In the genomic region with DNA sequence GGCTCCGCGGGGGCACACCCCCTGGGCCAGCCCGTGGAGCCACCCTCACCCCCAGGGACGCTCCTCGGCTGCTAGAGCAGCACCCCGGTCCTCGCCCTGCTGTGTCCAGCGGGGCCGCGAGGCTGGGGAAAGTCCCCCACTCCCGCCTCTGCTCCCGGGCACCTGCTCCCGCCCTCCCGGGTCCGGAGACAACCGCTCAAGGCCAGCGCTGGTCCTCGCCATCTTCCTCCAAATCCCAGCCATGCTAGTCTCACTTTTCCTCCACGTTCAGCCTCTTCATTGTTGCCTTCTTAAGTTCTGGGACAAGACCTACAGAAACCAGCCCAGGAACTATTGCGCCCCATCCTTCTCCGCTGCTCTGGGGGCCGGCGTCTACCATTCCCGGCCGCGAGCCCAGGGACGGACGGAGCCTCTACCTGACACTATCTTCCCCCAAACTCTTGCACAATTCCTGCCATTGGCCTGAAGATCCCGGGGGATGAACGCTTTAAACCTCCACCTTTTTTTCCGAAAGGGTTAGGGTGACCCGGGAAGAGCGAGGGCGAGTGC, we compare ENCODE assay signal across 10 cellular contexts. TPM values are rescaled to one million over a fixed set of nuclear protein-coding genes. Genes with fewer than 3 reads are reported as not detected.
DNase-seq lines count a peak whose midpoint lies in the region; ATAC-seq, FAIRE-seq and TF ChIP-seq lines count a peak whose summit lies in the region.
"Had no signal": no experiment of that assay in that cellular context is flagged by ENCODE, and none has a peak within 500 bp of the region (broad histone marks: within the 10 kb centered on the region; RNA-seq: fewer than 3 reads in every experiment).

No MANE protein-coding gene starts in this region.

- no peak overlapping the region for H2AFZ ChIP-seq in ACC112 (ENCODE audit: low read length, unreplicated experiment)

- WGBS in adrenal gland, 4 donors, result 1 to 11% (median 4%) methylated on average over 14 to 34 of the region's 34 CpGs

- intact Hi-C loops in adrenal gland (cut with DNase I), result no loop called here

- TF ChIP-seq POLR2A in adrenal gland (IDR thresholded peaks at IDR 0.05), result no peak

- H3K9me3 Mint-ChIP-seq in central memory CD8-positive, alpha-beta T cell, result no peaks in the 10 kb centered on the region
- H3K9me3 Mint-ChIP-seq in naive thymus-derived CD8-positive, alpha-beta T cell, result no peaks in the 10 kb centered on the region

- no peak for DNase-seq in GM19239 (ENCODE audit: insufficient read length, low spot score)
- DNase-seq in central memory CD8-positive, alpha-beta T cell (ENCODE audit: low spot score in 2 of 2), result no peak
- no peak for DNase-seq in naive thymus-derived CD8-positive, alpha-beta T cell
- no peak for DNase-seq in cerebellar cortex (ENCODE audit: low spot score)
- DNase-seq in DMS79 (lab: John Stamatoyannopoulos, UW), result no peak
- DNase-seq in adrenal gland, result no peak
- DNase-seq: central memory CD4-positive, alpha-beta T cell; DMS 273 treated with DMSO at 0.1 percent for 48 hours had no signal

- ATAC-seq in central memory CD8-positive, alpha-beta T cell (replicated peaks; ENCODE audit: extremely low read depth, poor library complexity, severe bottlenecking), result no peak
- ATAC-seq in naive thymus-derived CD8-positive, alpha-beta T cell, result no peak
- no peak for ATAC-seq in HG03196 (IDR thresholded peaks at IDR 0.05; ENCODE audit: unreplicated experiment)

- H3K36me3 ChIP-seq in ACC112 (ENCODE audit: insufficient read depth, low read length), result no peaks in the 10 kb centered on the region
- no peaks in the 10 kb centered on the region for H3K36me3 ChIP-seq in adrenal gland (replicated peaks in 1 of 2)

- H3K27me3 ChIP-seq in ACC112 (ENCODE audit: insufficient read depth, low read length), result peaks cover 79% of the 10 kb centered on the region
- peaks cover 24% of the 10 kb centered on the region for H3K27me3 ChIP-seq in adrenal gland

- H3K79me2 ChIP-seq in ACC112 (ENCODE audit: control insufficient read depth, insufficient read depth, low read length, unreplicated experiment), result no peaks in the 10 kb centered on the region

- peaks cover 82% of the 10 kb centered on the region for H3K27me3 Mint-ChIP-seq in central memory CD8-positive, alpha-beta T cell
- H3K27me3 Mint-ChIP-seq in naive thymus-derived CD8-positive, alpha-beta T cell, result peaks cover 29 to 84% (median 51%) of the 10 kb centered on the region in 5 donors

- peak overlapping the region; percentile 47 for H3K4me3 Mint-ChIP-seq in central memory CD8-positive, alpha-beta T cell
- peak overlapping the region; percentile 41 to 87 (median 74) for H3K4me3 Mint-ChIP-seq in naive thymus-derived CD8-positive, alpha-beta T cell

- no peak for TF ChIP-seq CTCF in adrenal gland (IDR thresholded peaks at IDR 0.05)

- peak overlapping the region; percentile 26 for H3K4me3 ChIP-seq in ACC112 (ENCODE audit: low read depth, low read length)
- peak overlapping the region in 1 of 4 donors; percentile 25 for H3K4me3 ChIP-seq in adrenal gland

- peak overlapping the region; percentile 14 for H3K27ac Mint-ChIP-seq in central memory CD8-positive, alpha-beta T cell (ENCODE audit: low read depth)
- H3K27ac Mint-ChIP-seq in naive thymus-derived CD8-positive, alpha-beta T cell, result peak overlapping the region in 1 of 10 donors; percentile 34

- peak; percentile 76 for FAIRE-seq in GM19239 (lab: Jason Lieb, UNC)

- H3K36me3 Mint-ChIP-seq in central memory CD8-positive, alpha-beta T cell (ENCODE audit: insufficient read depth), result no peaks in the 10 kb centered on the region
- H3K36me3 Mint-ChIP-seq in naive thymus-derived CD8-positive, alpha-beta T cell, result no peaks in the 10 kb centered on the region

- H3K9me3 ChIP-seq in adrenal gland (replicated peaks in 1 of 3), result no peaks in the 10 kb centered on the region

- H3K4me1 Mint-ChIP-seq in central memory CD8-positive, alpha-beta T cell, result peaks cover 6% of the 10 kb centered on the region
- peaks cover 4 to 13% (median 9%) of the 10 kb centered on the region in 4 donors for H3K4me1 Mint-ChIP-seq in naive thymus-derived CD8-positive, alpha-beta T cell

- POLR2A ChIA-PET in naive thymus-derived CD8-positive, alpha-beta T cell (lab: Charles Lee), result no interaction called here

- H3K27ac ChIP-seq in ACC112 (ENCODE audit: low read depth, low read length) (no peak overlapping the region), adrenal gland (no peak overlapping the region)

- H3K4me1 ChIP-seq in ACC112 (ENCODE audit: control insufficient read depth, insufficient read depth, low read length, unreplicated experiment) (no peaks in the 10 kb centered on the region), adrenal gland (replicated peaks in 1 of 2) (no peaks in the 10 kb centered on the region)

RNA-seq across cellular contexts. Expression of a gene that starts 4.8 kb away (rescaled TPM):
- under 1 TPM; 0.29 to 0.33 TPM for total RNA-seq in naive thymus-derived CD8-positive, alpha-beta T cell
- not detected for polyA plus RNA-seq in naive thymus-derived CD8-positive, alpha-beta T cell
- under 1 TPM in 6 of 8 donors, not detected in 2; 0.11 to 0.55 (median 0.35) TPM for total RNA-seq in adrenal gland
- 1 to 10 TPM in 1 of 3 donors, under 1 TPM in 1, not detected in 1; 0.37 to 8.0 TPM for polyA plus RNA-seq in adrenal gland

RNA-seq across cellular contexts. Expression of a gene that starts 22.4 kb away (rescaled TPM):
- 1 to 10 TPM; 2.3 to 3.0 TPM for total RNA-seq in naive thymus-derived CD8-positive, alpha-beta T cell
- polyA plus RNA-seq in naive thymus-derived CD8-positive, alpha-beta T cell, result under 1 TPM; 0.20 to 0.42 (median 0.40) TPM
- total RNA-seq in adrenal gland, result 10 to 100 TPM in 6 of 8 donors, 1 to 10 TPM in 2; 5.0 to 25.9 (median 13.3) TPM
- polyA plus RNA-seq in adrenal gland, result 10 to 100 TPM in 1 of 3 donors, 1 to 10 TPM in 2; 1.9 to 16.7 (median 8.1) TPM

RNA-seq across cellular contexts. Expression of a gene that starts 52.7 kb away (rescaled TPM):
- total RNA-seq in naive thymus-derived CD8-positive, alpha-beta T cell, result 10 to 100 TPM; 65.1 to 69.2 TPM
- polyA plus RNA-seq in naive thymus-derived CD8-positive, alpha-beta T cell, result 100 to 1,000 TPM; 305 to 319 (median 313) TPM
- total RNA-seq in adrenal gland, result 100 to 1,000 TPM in 7 of 8 donors, 10 to 100 TPM in 1; 94.6 to 215 (median 156) TPM
- 100 to 1,000 TPM; 200 to 334 (median 226) TPM for polyA plus RNA-seq in adrenal gland
